9 cellular contexts compared by ENCODE assay signal in genomic region chr6:106799008-106799952, GRCh38.
DNase-seq lines count a peak whose midpoint lies in the region; ATAC-seq, FAIRE-seq and TF ChIP-seq lines count a peak whose summit lies in the region.
"Had no signal": no experiment of that assay in that cellular context is flagged by ENCODE, and none has a peak within 500 bp of the region (broad histone marks: within the 10 kb centered on the region; RNA-seq: fewer than 3 reads in every experiment).

No MANE protein-coding gene starts in this region.

- no peaks in the 10 kb centered on the region for H3K36me3 ChIP-seq in pancreas

- no peaks in the 10 kb centered on the region for H3K27me3 ChIP-seq in pancreas

- peak; percentile 90 for DNase-seq in astrocyte of the hippocampus (ENCODE audit: low read depth, low spot score)
- DNase-seq in pancreas, result peak in 2 of 6 donors; percentile 28 to 53
- no peak for DNase-seq in NOMO-1 (lab: John Stamatoyannopoulos, UW; ENCODE audit: unreplicated experiment in 2 of 2)
- DNase-seq in endothelial cell (ENCODE audit: low spot score), result no peak
- no peak for DNase-seq in NCI-H82 treated with DMSO at 0.1 percent for 48 hours (lab: John Stamatoyannopoulos, UW; ENCODE audit: unreplicated experiment)

- H3K4me1 ChIP-seq in pancreas, result peaks cover 26 to 53% (median 41%) of the 10 kb centered on the region in 3 donors

- no peak overlapping the region for H3K4me3 Mint-ChIP-seq in endothelial cell (ENCODE audit: unreplicated experiment)

- no peak overlapping the region for H3K27ac Mint-ChIP-seq in endothelial cell (ENCODE audit: unreplicated experiment)

- no peaks in the 10 kb centered on the region for H3K9me3 Mint-ChIP-seq in endothelial cell (ENCODE audit: unreplicated experiment)

- H3K27me3 Mint-ChIP-seq in endothelial cell (ENCODE audit: unreplicated experiment), result peaks cover 6% of the 10 kb centered on the region

- H3K4me3 ChIP-seq in pancreas, result peak overlapping the region in 1 of 4 donors; percentile 6
- H3K4me3 ChIP-seq: SK-N-MC had no signal

- H3K9me3 ChIP-seq in pancreas, result no peaks in the 10 kb centered on the region

- H3K27ac ChIP-seq in pancreas, result peak overlapping the region; percentile 48 to 93 (median 76)
- H3K27ac ChIP-seq: SK-N-MC had no signal

- no peaks in the 10 kb centered on the region for H3K36me3 Mint-ChIP-seq in endothelial cell (ENCODE audit: low read depth, unreplicated experiment)

- ATAC-seq in GM19025 (IDR thresholded peaks at IDR 0.05; ENCODE audit: low read depth, unreplicated experiment) (peak; percentile 82), HG03354 (IDR thresholded peaks at IDR 0.05; ENCODE audit: poor library complexity, severe bottlenecking, unreplicated experiment) (peak; percentile 95), pancreas (peak; percentile 81 to 90 (median 88)), HG03025 (IDR thresholded peaks at IDR 0.05; ENCODE audit: low FRiP score, unreplicated experiment) (no peak)

- peaks cover 27% of the 10 kb centered on the region for H3K4me1 Mint-ChIP-seq in endothelial cell (ENCODE audit: unreplicated experiment)

- intact Hi-C loops in pancreas (cut with DNase I), result no loop called here

- no peak for FAIRE-seq in pancreas (lab: Jason Lieb, UNC)

- no peak for TF ChIP-seq CTCF in pancreas (IDR thresholded peaks at IDR 0.05)
- no peak for TF ChIP-seq CTCF in endothelial cell (IDR thresholded peaks at IDR 0.05; ENCODE audit: unreplicated experiment)

- WGBS in pancreas, 2 donors, result 16 to 17% methylated on average over 8 of the region's 8 CpGs
